Comparison of ENCODE assay signal across 8 cellular contexts in the genomic region with DNA sequence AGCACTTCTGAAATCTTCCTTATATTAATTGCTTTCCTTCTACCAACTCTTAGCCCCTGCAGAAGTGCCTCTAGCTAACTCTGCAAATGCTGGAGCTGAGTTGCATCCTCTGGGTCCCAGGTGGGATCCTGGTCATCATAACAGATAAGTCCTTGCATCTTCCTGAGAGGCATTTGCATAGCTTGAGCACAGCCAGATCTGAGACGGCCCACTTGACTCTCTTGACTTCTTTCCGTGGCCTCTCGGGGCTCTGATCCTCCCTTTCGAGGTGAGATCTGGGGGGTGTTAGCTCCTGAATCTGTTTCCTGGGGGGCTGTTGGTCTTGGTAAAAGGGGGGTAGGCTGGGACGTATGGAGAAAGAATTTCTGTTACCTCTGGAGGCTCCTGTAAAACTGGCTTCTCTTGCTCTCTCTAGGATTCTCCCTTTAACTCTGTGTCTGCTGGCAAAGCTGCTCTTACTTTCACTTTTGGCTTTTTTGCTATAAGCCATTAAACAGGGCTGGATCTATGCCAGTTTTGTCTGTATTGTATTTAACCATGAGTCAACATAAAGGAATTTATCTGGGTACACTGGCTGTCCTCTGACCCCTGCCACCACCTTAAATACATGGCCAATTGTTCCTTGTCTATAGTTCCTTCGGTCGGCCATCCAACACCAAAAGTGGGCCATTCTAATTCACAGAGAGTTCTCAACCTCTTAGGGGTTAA.
DNase-seq lines count a peak whose midpoint lies in the region; ATAC-seq and TF ChIP-seq lines count a peak whose summit lies in the region.

No MANE protein-coding gene starts in this region.

- H3K4me1 ChIP-seq in DND-41 (ENCODE audit: insufficient read depth, low read length) (peaks cover 22% of the 10 kb centered on the region), neuron (ENCODE audit: insufficient read depth, low read length) (peaks cover 10% of the 10 kb centered on the region)

- H3K27me3 ChIP-seq in DND-41 (ENCODE audit: insufficient read depth, low read length, poor library complexity): no peaks in the 10 kb centered on the region
- no peaks in the 10 kb centered on the region for H3K27me3 ChIP-seq in neuron (ENCODE audit: insufficient read depth, low read length)

- peak overlapping the region; percentile 67 for H3K27ac ChIP-seq in DND-41 (ENCODE audit: low read length)

- DNase-seq in DND-41 (peak; percentile 45), NB4 (ENCODE audit: low read depth) (peak; percentile 27), dermis microvascular lymphatic vessel endothelial cell (ENCODE audit: low read depth in 2 of 2) (peak; percentile 89 to 91), NCI-H2171 (lab: John Stamatoyannopoulos, UW) (no peak), GM10266 (ENCODE audit: extremely low spot score) (no peak), hepatic stellate cell (ENCODE audit: low spot score) (no peak)

- TF ChIP-seq CTCF in DND-41 (IDR thresholded peaks at IDR 0.05; ENCODE audit: borderline replicate concordance, extremely low read depth, low read length, poor library complexity, severe bottlenecking) (no peak), NB4 (IDR thresholded peaks at IDR 0.05; ENCODE audit: low read depth, low read length) (no peak), GM10266 (IDR thresholded peaks at IDR 0.05; ENCODE audit: control insufficient read depth, insufficient read depth, low read depth, missing control alignments) (no peak)

- H3K9ac ChIP-seq in DND-41 (ENCODE audit: low read depth, low read length): peak overlapping the region; percentile 48

- TF ChIP-seq POLR2A in NB4 (IDR thresholded peaks at IDR 0.05; ENCODE audit: extremely low read depth, insufficient read length): no peak

- no peaks in the 10 kb centered on the region for H3K9me3 ChIP-seq in DND-41 (ENCODE audit: insufficient read depth, low read length, severe bottlenecking)
- H3K9me3 ChIP-seq in neuron (ENCODE audit: low read length): no peaks in the 10 kb centered on the region

- peak; percentile 89 for ATAC-seq in DND-41 (ENCODE audit: insufficient read depth, low read depth)
- ATAC-seq in GM21717 (IDR thresholded peaks at IDR 0.05; ENCODE audit: unreplicated experiment): peak; percentile 56

- H3K4me3 ChIP-seq in DND-41 (ENCODE audit: low read depth in 1 of 2, low read length in 2 of 2): peak overlapping the region in 1 of 2 experiments; percentile 51; a peak in 3 of 4 replicates
- H3K4me3 ChIP-seq in NB4 (ENCODE audit: low read depth, low read length): peak overlapping the region; percentile 28
- H3K4me3 ChIP-seq in neuron (ENCODE audit: low read length): peak overlapping the region; percentile 26

- H3K79me2 ChIP-seq in DND-41 (ENCODE audit: insufficient read depth, low read length): no peaks in the 10 kb centered on the region

- peak overlapping the region; percentile 67 for H3K4me2 ChIP-seq in DND-41 (ENCODE audit: insufficient read depth, low read length)

- no peaks in the 10 kb centered on the region for H3K36me3 ChIP-seq in DND-41 (ENCODE audit: insufficient read depth, low read length)
- H3K36me3 ChIP-seq in neuron (ENCODE audit: insufficient read depth, low read length): no peaks in the 10 kb centered on the region

- H2AFZ ChIP-seq in DND-41 (ENCODE audit: low read depth, low read length) (peak overlapping the region; percentile 71), neuron (ENCODE audit: low read depth, low read length) (peak overlapping the region; percentile 13)

- H4K20me1 ChIP-seq in DND-41 (ENCODE audit: insufficient read depth, low read length): no peaks in the 10 kb centered on the region

Comparison
In these comparisons a context has a peak if more than half of its experiments do, and no peak if none do; other contexts are left out.
1. DNase-seq: peak in DND-41 (single experiment), NB4 (single experiment) and dermis microvascular lymphatic vessel endothelial cell (2 of 2); none in NCI-H2171 (single experiment), GM10266 (single experiment) and hepatic stellate cell (single experiment).